ENCODE assay signal across 7 cellular contexts in the genomic region with DNA sequence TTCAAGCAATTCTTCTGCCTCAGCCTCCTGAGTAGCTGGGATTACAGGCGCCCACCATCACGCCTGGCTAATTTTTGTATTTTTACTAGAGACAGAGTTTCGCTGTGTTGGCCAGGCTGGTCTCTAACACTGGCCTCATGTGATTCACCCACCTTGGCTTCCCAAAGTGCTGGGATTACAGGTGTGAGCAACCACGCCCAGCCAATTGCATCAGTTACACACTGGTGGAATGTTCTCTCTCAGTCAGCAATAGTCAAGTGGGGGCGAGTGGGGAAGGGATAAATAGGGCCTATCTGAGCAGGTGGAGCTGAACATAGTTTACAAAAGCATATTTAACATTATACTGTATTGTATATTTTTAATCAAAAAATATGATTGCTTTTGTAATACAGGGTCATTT. TPM values are rescaled to one million over a fixed set of nuclear protein-coding genes. Genes with fewer than 3 reads are reported as not detected.
DNase-seq lines count a peak whose midpoint lies in the region; ATAC-seq and TF ChIP-seq lines count a peak whose summit lies in the region.
"Not testable (repeated sequence)": the region's sequence is repeated elsewhere in the genome, so short reads cannot be mapped to it uniquely, and the experiment has no call there.

No MANE protein-coding gene starts in this region.

- TF ChIP-seq RAD21 in HCT116 (IDR thresholded peaks at IDR 0.05; ENCODE audit: low read depth), result not testable (repeated sequence)

- 86% methylated on average over 5 of the region's 5 CpGs for WGBS in mammary epithelial cell (ENCODE audit: low coverage, missing lambda C conversion rate)

- not testable (repeated sequence) for H3K9me3 ChIP-seq in HCT116 (ENCODE audit: control insufficient read depth in 1 of 2, insufficient read depth in 1 of 2, low read depth in 1 of 2, low read length in 2 of 2); mammary epithelial cell (replicated peaks; ENCODE audit: insufficient read depth, low read length); left lung

- not testable (repeated sequence) for ATAC-seq in HCT116; activated CD8-positive, alpha-beta memory T cell treated with anti-CD3 and anti-CD28 coated beads, Interleukin-2, amount 10 ng/mL, durations not matched to agents 7 days and 5 days
- peak; percentile 51 for ATAC-seq in foreskin keratinocyte
- ATAC-seq in left lung, result peak; percentile 36

- TF ChIP-seq CTCF in HCT116 (IDR thresholded peaks at IDR 0.05 in 2 of 3, conservative IDR thresholded peaks at IDR 0.05 in 1 of 3; ENCODE audit: borderline replicate concordance in 1 of 3, insufficient read depth in 1 of 3, low read depth in 2 of 3, low read length in 2 of 3); RWPE1 (conservative IDR thresholded peaks at IDR 0.05; ENCODE audit: low read depth); mammary epithelial cell (conservative IDR thresholded peaks at IDR 0.05 in 1 of 2, IDR thresholded peaks at IDR 0.05 in 1 of 2; ENCODE audit: extremely low read depth in 1 of 2, insufficient read depth in 1 of 2, low read depth in 1 of 2, low read length in 2 of 2); epithelial cell of esophagus (IDR thresholded peaks at IDR 0.05; ENCODE audit: insufficient read depth, low read depth, low read length, missing control alignments); foreskin keratinocyte (conservative IDR thresholded peaks at IDR 0.05); left lung (IDR thresholded peaks at IDR 0.05): not testable (repeated sequence)

- peak overlapping the region; percentile 24 for H3K27ac Mint-ChIP-seq in activated CD8-positive, alpha-beta memory T cell treated with anti-CD3 and anti-CD28 coated beads, Interleukin-2, amount 10 ng/mL, durations not matched to agents 7 days and 5 days

- not testable (repeated sequence) for H3K4me3 ChIP-seq in HCT116 (replicated peaks in 1 of 2; ENCODE audit: low read depth in 1 of 2, low read length in 2 of 2); mammary epithelial cell (replicated peaks in 1 of 3; ENCODE audit: insufficient read depth in 1 of 3, low read depth in 2 of 3, low read length in 3 of 3); epithelial cell of esophagus (ENCODE audit: low read length); left lung

- H3K27ac ChIP-seq in HCT116 (ENCODE audit: low read depth, low read length); foreskin keratinocyte; left lung: not testable (repeated sequence)
- H3K27ac ChIP-seq in RWPE1 (peak overlapping the region; percentile 27; the same call in 1 of the 2 replicates), mammary epithelial cell (ENCODE audit: insufficient read depth, low read depth, low read length) (peak overlapping the region; percentile 26)

- not testable (repeated sequence) for TF ChIP-seq POLR2A in HCT116 (IDR thresholded peaks at IDR 0.05; ENCODE audit: borderline replicate concordance, extremely low read depth, insufficient read depth, insufficient read length)

- H3K9me2 ChIP-seq in HCT116 (ENCODE audit: insufficient read depth), result not testable (repeated sequence)

- not testable (repeated sequence) for H4K20me1 ChIP-seq in HCT116 (ENCODE audit: insufficient read depth); mammary epithelial cell (ENCODE audit: insufficient read depth, low read length)

- in situ Hi-C loops in mammary epithelial cell (cut with MboI; ENCODE audit: low sequenced_read_pairs in 2 of 2), result not testable (repeated sequence)

- DNase-seq in HCT116 (ENCODE audit: low read depth, low spot score); activated CD8-positive, alpha-beta memory T cell treated with anti-CD3 and anti-CD28 coated beads, Interleukin-2, amount 10 ng/mL, durations not matched to agents 7 days and 5 days; left lung: not testable (repeated sequence)
- DNase-seq in RWPE1 (ENCODE audit: low spot score) (peak; percentile 44), mammary epithelial cell (peak; percentile 35), epithelial cell of esophagus (ENCODE audit: low read depth) (peak; percentile 77), foreskin keratinocyte (peak; percentile 16 to 51)

- not testable (repeated sequence) for BruUV-seq in HCT116 (replicated peaks; lab: Mats Ljungman, UMichigan); mammary epithelial cell (replicated peaks; lab: Mats Ljungman, UMichigan)

- H3K36me3 Mint-ChIP-seq in activated CD8-positive, alpha-beta memory T cell treated with anti-CD3 and anti-CD28 coated beads, Interleukin-2, amount 10 ng/mL, durations not matched to agents 7 days and 5 days, result peaks cover 24% of the 10 kb centered on the region

- not testable (repeated sequence) for H3K9me3 Mint-ChIP-seq in activated CD8-positive, alpha-beta memory T cell treated with anti-CD3 and anti-CD28 coated beads, Interleukin-2, amount 10 ng/mL, durations not matched to agents 7 days and 5 days (ENCODE audit: low read depth)

- H3K79me2 ChIP-seq in HCT116 (ENCODE audit: insufficient read depth, low read length); mammary epithelial cell (ENCODE audit: insufficient read depth, low read length): not testable (repeated sequence)

- POLR2A ChIA-PET in HCT116 (lab: Charles Lee), result interaction anchor here (1.5 kb wide), 1 partner anchor 10 kb away, joined by 3 read pairs; no protein-coding TSS in a partner anchor
- POLR2A ChIA-PET in RWPE1 (lab: Yijun Ruan, JAX; ENCODE audit: low non-redundant PET), result not testable (repeated sequence)

- H3K4me1 ChIP-seq in HCT116 (ENCODE audit: control insufficient read depth in 1 of 2, insufficient read depth in 2 of 2, low read length in 2 of 2); mammary epithelial cell (ENCODE audit: insufficient read depth, low read length); foreskin keratinocyte; left lung: not testable (repeated sequence)

- H3K4me3 Mint-ChIP-seq in activated CD8-positive, alpha-beta memory T cell treated with anti-CD3 and anti-CD28 coated beads, Interleukin-2, amount 10 ng/mL, durations not matched to agents 7 days and 5 days, result not testable (repeated sequence)

- RAD21 ChIA-PET in HCT116 (lab: Charles Lee; ENCODE audit: low non-redundant PET in 1 of 2, low total read pairs in 2 of 2, uncharacterized antibody in 2 of 2, unreplicated experiment in 2 of 2), result not testable (repeated sequence)

- H2AFZ ChIP-seq in HCT116 (ENCODE audit: low read depth, low read length, poor library complexity, severe bottlenecking); mammary epithelial cell (ENCODE audit: low read depth, low read length): not testable (repeated sequence)

- intact Hi-C loops in HCT116 (cut with micrococcal nuclease); mammary epithelial cell (cut with micrococcal nuclease); left lung (cut with DNase I): not testable (repeated sequence)

- dilution Hi-C loops in mammary epithelial cell (cut with HindIII; ENCODE audit: low sequenced_read_pairs), result not testable (repeated sequence)

- H3K9ac ChIP-seq in HCT116 (ENCODE audit: low read length); mammary epithelial cell (ENCODE audit: insufficient read depth, low read length): not testable (repeated sequence)

- not testable (repeated sequence) for H3K27me3 Mint-ChIP-seq in activated CD8-positive, alpha-beta memory T cell treated with anti-CD3 and anti-CD28 coated beads, Interleukin-2, amount 10 ng/mL, durations not matched to agents 7 days and 5 days

- not testable (repeated sequence) for H3K4me2 ChIP-seq in HCT116 (ENCODE audit: low read length); mammary epithelial cell (ENCODE audit: insufficient read depth, low read depth, low read length)

- H3K36me3 ChIP-seq in HCT116 (ENCODE audit: control insufficient read depth in 1 of 2, insufficient read depth in 2 of 2, low read length in 2 of 2) (peaks cover 5 to 12% of the 10 kb centered on the region in 2 experiments; a peak in 1 of 4 replicates), left lung (peaks cover 0 to 91% of the 10 kb centered on the region in 2 donors)
- H3K36me3 ChIP-seq in mammary epithelial cell (ENCODE audit: insufficient read depth, low read length), result not testable (repeated sequence)

- H3K27me3 ChIP-seq in HCT116 (ENCODE audit: insufficient read depth, low read length); mammary epithelial cell (ENCODE audit: insufficient read depth, low read length); foreskin keratinocyte; left lung: not testable (repeated sequence)

- H3K4me1 Mint-ChIP-seq in activated CD8-positive, alpha-beta memory T cell treated with anti-CD3 and anti-CD28 coated beads, Interleukin-2, amount 10 ng/mL, durations not matched to agents 7 days and 5 days, result not testable (repeated sequence)

- CTCF ChIA-PET in HCT116 (lab: Charles Lee), result interaction anchor here (1.3 kb wide), 1 partner anchor 10 kb away, joined by 3 read pairs; no protein-coding TSS in a partner anchor
- CTCF ChIA-PET in RWPE1 (lab: Yijun Ruan, JAX), result interaction anchor here (0.6 to 1.4 kb wide), 2 partner anchors 9 to 418 kb away, joined by 3 read pairs; no protein-coding TSS in a partner anchor
- CTCF ChIA-PET in activated CD8-positive, alpha-beta memory T cell treated with anti-CD3 and anti-CD28 coated beads, Interleukin-2, amount 10 ng/mL, durations not matched to agents 7 days and 5 days (lab: Charles Lee), result interaction anchor here (1.1 kb wide), 1 partner anchor 177 kb away, joined by 3 read pairs; no protein-coding TSS in a partner anchor
- CTCF ChIA-PET in mammary epithelial cell (lab: Charles Lee; ENCODE audit: low non-redundant PET), result not testable (repeated sequence)

TF ChIP-seq in HCT116, 20 proteins besides CTCF, POLR2A, EP300 and RAD21 (continues in another document):
- TF ChIP-seq SP1 (IDR thresholded peaks at IDR 0.05; ENCODE audit: low read depth) (peak; percentile 27; the same call in 1 of the 2 replicates), CEBPB (IDR thresholded peaks at IDR 0.05; ENCODE audit: low read depth) (peak; percentile 70; the same call in 1 of the 2 replicates)

RNA-seq across cellular contexts. Expression of a gene that starts 10.3 kb away (rescaled TPM):
- total RNA-seq in HCT116 (2021; ENCODE audit: unreplicated experiment), result 18.6 TPM
- polyA plus RNA-seq in HCT116 (2012), result 20.4 and 20.9 TPM in 2 replicates
- total RNA-seq in activated CD8-positive, alpha-beta memory T cell treated with anti-CD3 and anti-CD28 coated beads, Interleukin-2, amount 10 ng/mL, durations not matched to agents 7 days and 5 days, result 10 to 100 TPM; 14.5 to 16.3 TPM
- total RNA-seq in mammary epithelial cell, result 10 to 100 TPM; 10.8 to 12.4 TPM
- polyA plus RNA-seq in mammary epithelial cell, result 14.0 TPM
- 18.3 TPM for polyA minus RNA-seq in mammary epithelial cell
- total RNA-seq in foreskin keratinocyte, result 14.5 and 15.3 TPM in 2 replicates
- 17.9 and 18.0 TPM in 2 replicates for polyA plus RNA-seq in foreskin keratinocyte
- total RNA-seq in left lung, result 10 to 100 TPM; 15.0 to 15.2 TPM
